16 cellular contexts compared by ENCODE assay signal in genomic region chr6:67639161-67639560, GRCh38.
"Had no signal": no experiment of that assay in that cellular context is flagged by ENCODE, and none has a peak within 500 bp of the region (broad histone marks: within the 10 kb centered on the region; RNA-seq: fewer than 3 reads in every experiment).

No MANE protein-coding gene starts in this region.

- H3K27ac ChIP-seq: epithelial cell of prostate, gastrocnemius medialis, heart right ventricle, left lung, thoracic aorta had no signal

- H3K27me3 ChIP-seq: gastrocnemius medialis, heart right ventricle, left lung had no signal

- FAIRE-seq: keratinocyte had no signal

- H3K36me3 ChIP-seq: gastrocnemius medialis, heart right ventricle, left lung, thoracic aorta had no signal

- H3K4me3 ChIP-seq: gastrocnemius medialis, heart right ventricle, left lung, thoracic aorta had no signal

- DNase-seq: activated CD4-positive, alpha-beta memory T cell treated with anti-CD3 and anti-CD28 coated beads for 36 hours; activated CD4-positive, alpha-beta T cell treated with anti-CD3 and anti-CD28 coated beads for 1 hour; activated gamma-delta T cell; activated T-cell treated with anti-CD3 and anti-CD28 coated beads, Interleukin-2, amount 50 U/mL, for 48 hours; aorta; effector memory CD8-positive, alpha-beta T cell; gastrocnemius medialis; heart right ventricle; left lung; mesenchymal stem cell; stimulated activated CD4-positive, alpha-beta T cell treated with anti-CD3 and anti-CD28 coated beads, Interleukin-15, amount 100 ng/mL, for 24 hours; stimulated activated CD4-positive, alpha-beta T cell treated with anti-CD3 and anti-CD28 coated beads, Interleukin-4, amount 100 ng/mL, for 24 hours; T-helper 9 cell had no signal

- H3K4me1 ChIP-seq: gastrocnemius medialis, heart right ventricle, left lung had no signal

- H3K9me3 ChIP-seq: gastrocnemius medialis, thoracic aorta had no signal

- ATAC-seq: effector memory CD8-positive, alpha-beta T cell; gastrocnemius medialis; left lung had no signal
